Comparison of ENCODE assay signal across 1 cellular context in the genomic region with DNA sequence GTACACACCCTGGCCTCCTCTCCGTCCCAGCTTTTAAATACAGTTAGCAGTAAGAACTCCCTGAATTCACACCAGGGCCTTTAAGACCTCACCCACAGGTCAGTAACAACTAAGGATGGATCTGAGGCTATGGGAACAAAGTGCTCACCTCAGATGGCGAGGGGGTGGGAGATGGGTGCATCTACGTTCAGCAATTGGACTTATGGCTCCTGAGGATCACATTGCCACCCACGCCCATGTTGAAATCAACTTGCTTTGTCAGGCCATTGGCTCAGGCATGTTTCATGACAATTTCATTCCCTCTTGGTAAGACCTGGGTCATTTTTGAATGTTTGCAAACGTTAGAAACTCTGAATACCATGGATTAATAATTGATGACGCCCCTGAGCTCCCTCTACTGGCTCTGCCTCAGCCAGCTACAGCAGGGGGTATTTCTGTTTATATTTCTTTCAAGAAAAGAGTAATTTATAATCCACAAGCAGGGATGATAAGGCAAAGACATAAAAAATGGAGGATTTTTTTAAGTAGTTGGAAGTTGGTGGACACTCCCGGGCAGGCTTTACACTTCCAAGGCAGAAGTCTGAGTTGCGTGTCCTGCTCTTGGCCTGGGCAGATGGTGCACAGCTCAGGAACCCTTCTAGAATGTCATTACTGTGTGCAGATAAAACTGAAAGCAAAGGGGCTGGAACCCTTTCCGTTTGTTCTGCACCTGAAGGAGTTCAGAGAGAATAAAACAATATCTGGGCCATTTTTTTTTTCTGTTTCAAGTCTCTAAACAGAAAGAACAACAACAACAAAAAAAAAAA.
TF ChIP-seq lines count a peak whose summit lies in the region.

No MANE protein-coding gene starts in this region.

TF ChIP-seq in HepG2, 621 proteins besides CTCF, POLR2A, EP300 and RAD21 (continued from another document and continues in another):
- TF ChIP-seq ZKSCAN8 (CRISPR knock-in tag; IDR thresholded peaks at IDR 0.05; ENCODE audit: borderline replicate concordance): peak; percentile 17; the same call in 1 of the 2 replicates
- TF ChIP-seq RBM39 (IDR thresholded peaks at IDR 0.05; ENCODE audit: low read depth, low read length, poor library complexity, severe bottlenecking): no peak
- no peak; the same call in 1 of the 2 replicates for TF ChIP-seq RXRA (CRISPR knock-in tag; IDR thresholded peaks at IDR 0.05)
- TF ChIP-seq, protein P1, sequence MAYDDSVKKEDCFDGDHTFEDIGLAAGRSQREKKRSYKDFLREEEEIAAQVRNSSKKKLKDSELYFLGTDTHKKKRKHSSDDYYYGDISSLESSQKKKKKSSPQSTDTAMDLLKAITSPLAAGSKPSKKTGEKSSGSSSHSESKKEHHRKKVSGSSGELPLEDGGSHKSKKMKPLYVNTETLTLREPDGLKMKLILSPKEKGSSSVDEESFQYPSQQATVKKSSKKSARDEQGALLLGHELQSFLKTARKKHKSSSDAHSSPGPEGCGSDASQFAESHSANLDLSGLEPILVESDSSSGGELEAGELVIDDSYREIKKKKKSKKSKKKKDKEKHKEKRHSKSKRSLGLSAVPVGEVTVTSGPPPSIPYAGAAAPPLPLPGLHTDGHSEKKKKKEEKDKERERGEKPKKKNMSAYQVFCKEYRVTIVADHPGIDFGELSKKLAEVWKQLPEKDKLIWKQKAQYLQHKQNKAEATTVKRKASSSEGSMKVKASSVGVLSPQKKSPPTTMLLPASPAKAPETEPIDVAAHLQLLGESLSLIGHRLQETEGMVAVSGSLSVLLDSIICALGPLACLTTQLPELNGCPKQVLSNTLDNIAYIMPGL (CRISPR knock-in tag; IDR thresholded peaks at IDR 0.05; ENCODE audit: borderline replicate concordance in 1 of 2, low read depth in 1 of 2): peak in 1 of 2 experiments; percentile 48; a peak in 2 of 4 replicates
- peak; percentile 53; the same call in 1 of the 2 replicates for TF ChIP-seq CREB1 (IDR thresholded peaks at IDR 0.05)
- TF ChIP-seq CREB1 (CRISPR knock-in tag; IDR thresholded peaks at IDR 0.05): peak; percentile 59
- TF ChIP-seq, protein P2, sequence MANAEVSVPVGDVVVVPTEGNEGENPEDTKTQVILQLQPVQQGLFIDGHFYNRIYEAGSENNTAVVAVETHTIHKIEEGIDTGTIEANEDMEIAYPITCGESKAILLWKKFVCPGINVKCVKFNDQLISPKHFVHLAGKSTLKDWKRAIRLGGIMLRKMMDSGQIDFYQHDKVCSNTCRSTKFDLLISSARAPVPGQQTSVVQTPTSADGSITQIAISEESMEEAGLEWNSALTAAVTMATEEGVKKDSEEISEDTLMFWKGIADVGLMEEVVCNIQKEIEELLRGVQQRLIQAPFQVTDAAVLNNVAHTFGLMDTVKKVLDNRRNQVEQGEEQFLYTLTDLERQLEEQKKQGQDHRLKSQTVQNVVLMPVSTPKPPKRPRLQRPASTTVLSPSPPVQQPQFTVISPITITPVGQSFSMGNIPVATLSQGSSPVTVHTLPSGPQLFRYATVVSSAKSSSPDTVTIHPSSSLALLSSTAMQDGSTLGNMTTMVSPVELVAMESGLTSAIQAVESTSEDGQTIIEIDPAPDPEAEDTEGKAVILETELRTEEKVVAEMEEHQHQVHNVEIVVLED (CRISPR knock-in tag; IDR thresholded peaks at IDR 0.05; ENCODE audit: borderline replicate concordance): peak; percentile 23; the same call in 1 of the 2 replicates
- TF ChIP-seq ZNF207 (IDR thresholded peaks at IDR 0.05; ENCODE audit: borderline replicate concordance): no peak
- 0 out of 2 replicates have a peak, but pooled peaks have one; percentile 39 for TF ChIP-seq ZNF350 (CRISPR knock-in tag; IDR thresholded peaks at IDR 0.05; ENCODE audit: borderline replicate concordance, low read depth)
- no peak for TF ChIP-seq ZNF766 (CRISPR knock-in tag; IDR thresholded peaks at IDR 0.05; ENCODE audit: borderline replicate concordance)
- TF ChIP-seq JUN (CRISPR knock-in tag; IDR thresholded peaks at IDR 0.05): no peak
- no peak for TF ChIP-seq ZC3H13 (CRISPR knock-in tag; IDR thresholded peaks at IDR 0.05)
- TF ChIP-seq ELF1 (CRISPR knock-in tag; IDR thresholded peaks at IDR 0.05): no peak
- TF ChIP-seq BCL6 (CRISPR knock-in tag; IDR thresholded peaks at IDR 0.05): peak; percentile 17; the same call in 1 of the 2 replicates
- TF ChIP-seq, protein P3, sequence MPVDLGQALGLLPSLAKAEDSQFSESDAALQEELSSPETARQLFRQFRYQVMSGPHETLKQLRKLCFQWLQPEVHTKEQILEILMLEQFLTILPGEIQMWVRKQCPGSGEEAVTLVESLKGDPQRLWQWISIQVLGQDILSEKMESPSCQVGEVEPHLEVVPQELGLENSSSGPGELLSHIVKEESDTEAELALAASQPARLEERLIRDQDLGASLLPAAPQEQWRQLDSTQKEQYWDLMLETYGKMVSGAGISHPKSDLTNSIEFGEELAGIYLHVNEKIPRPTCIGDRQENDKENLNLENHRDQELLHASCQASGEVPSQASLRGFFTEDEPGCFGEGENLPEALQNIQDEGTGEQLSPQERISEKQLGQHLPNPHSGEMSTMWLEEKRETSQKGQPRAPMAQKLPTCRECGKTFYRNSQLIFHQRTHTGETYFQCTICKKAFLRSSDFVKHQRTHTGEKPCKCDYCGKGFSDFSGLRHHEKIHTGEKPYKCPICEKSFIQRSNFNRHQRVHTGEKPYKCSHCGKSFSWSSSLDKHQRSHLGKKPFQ (CRISPR knock-in tag; IDR thresholded peaks at IDR 0.05; ENCODE audit: insufficient replicate concordance): peak; percentile 89
- TF ChIP-seq MIXL1 (CRISPR knock-in tag; IDR thresholded peaks at IDR 0.05): peak; percentile 89; the same call in 1 of the 2 replicates
- TF ChIP-seq, protein P4, sequence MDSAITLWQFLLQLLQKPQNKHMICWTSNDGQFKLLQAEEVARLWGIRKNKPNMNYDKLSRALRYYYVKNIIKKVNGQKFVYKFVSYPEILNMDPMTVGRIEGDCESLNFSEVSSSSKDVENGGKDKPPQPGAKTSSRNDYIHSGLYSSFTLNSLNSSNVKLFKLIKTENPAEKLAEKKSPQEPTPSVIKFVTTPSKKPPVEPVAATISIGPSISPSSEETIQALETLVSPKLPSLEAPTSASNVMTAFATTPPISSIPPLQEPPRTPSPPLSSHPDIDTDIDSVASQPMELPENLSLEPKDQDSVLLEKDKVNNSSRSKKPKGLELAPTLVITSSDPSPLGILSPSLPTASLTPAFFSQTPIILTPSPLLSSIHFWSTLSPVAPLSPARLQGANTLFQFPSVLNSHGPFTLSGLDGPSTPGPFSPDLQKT (CRISPR knock-in tag; IDR thresholded peaks at IDR 0.05; ENCODE audit: borderline replicate concordance): no peak
- 0 out of 2 replicates have a peak, but pooled peaks have one; percentile 65 for TF ChIP-seq DMAP1 (CRISPR knock-in tag; IDR thresholded peaks at IDR 0.05)
- TF ChIP-seq, protein P5, sequence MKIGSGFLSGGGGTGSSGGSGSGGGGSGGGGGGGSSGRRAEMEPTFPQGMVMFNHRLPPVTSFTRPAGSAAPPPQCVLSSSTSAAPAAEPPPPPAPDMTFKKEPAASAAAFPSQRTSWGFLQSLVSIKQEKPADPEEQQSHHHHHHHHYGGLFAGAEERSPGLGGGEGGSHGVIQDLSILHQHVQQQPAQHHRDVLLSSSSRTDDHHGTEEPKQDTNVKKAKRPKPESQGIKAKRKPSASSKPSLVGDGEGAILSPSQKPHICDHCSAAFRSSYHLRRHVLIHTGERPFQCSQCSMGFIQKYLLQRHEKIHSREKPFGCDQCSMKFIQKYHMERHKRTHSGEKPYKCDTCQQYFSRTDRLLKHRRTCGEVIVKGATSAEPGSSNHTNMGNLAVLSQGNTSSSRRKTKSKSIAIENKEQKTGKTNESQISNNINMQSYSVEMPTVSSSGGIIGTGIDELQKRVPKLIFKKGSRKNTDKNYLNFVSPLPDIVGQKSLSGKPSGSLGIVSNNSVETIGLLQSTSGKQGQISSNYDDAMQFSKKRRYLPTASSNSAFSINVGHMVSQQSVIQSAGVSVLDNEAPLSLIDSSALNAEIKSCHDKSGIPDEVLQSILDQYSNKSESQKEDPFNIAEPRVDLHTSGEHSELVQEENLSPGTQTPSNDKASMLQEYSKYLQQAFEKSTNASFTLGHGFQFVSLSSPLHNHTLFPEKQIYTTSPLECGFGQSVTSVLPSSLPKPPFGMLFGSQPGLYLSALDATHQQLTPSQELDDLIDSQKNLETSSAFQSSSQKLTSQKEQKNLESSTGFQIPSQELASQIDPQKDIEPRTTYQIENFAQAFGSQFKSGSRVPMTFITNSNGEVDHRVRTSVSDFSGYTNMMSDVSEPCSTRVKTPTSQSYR (CRISPR knock-in tag; IDR thresholded peaks at IDR 0.05; ENCODE audit: borderline replicate concordance): no peak
- TF ChIP-seq, protein P6, sequence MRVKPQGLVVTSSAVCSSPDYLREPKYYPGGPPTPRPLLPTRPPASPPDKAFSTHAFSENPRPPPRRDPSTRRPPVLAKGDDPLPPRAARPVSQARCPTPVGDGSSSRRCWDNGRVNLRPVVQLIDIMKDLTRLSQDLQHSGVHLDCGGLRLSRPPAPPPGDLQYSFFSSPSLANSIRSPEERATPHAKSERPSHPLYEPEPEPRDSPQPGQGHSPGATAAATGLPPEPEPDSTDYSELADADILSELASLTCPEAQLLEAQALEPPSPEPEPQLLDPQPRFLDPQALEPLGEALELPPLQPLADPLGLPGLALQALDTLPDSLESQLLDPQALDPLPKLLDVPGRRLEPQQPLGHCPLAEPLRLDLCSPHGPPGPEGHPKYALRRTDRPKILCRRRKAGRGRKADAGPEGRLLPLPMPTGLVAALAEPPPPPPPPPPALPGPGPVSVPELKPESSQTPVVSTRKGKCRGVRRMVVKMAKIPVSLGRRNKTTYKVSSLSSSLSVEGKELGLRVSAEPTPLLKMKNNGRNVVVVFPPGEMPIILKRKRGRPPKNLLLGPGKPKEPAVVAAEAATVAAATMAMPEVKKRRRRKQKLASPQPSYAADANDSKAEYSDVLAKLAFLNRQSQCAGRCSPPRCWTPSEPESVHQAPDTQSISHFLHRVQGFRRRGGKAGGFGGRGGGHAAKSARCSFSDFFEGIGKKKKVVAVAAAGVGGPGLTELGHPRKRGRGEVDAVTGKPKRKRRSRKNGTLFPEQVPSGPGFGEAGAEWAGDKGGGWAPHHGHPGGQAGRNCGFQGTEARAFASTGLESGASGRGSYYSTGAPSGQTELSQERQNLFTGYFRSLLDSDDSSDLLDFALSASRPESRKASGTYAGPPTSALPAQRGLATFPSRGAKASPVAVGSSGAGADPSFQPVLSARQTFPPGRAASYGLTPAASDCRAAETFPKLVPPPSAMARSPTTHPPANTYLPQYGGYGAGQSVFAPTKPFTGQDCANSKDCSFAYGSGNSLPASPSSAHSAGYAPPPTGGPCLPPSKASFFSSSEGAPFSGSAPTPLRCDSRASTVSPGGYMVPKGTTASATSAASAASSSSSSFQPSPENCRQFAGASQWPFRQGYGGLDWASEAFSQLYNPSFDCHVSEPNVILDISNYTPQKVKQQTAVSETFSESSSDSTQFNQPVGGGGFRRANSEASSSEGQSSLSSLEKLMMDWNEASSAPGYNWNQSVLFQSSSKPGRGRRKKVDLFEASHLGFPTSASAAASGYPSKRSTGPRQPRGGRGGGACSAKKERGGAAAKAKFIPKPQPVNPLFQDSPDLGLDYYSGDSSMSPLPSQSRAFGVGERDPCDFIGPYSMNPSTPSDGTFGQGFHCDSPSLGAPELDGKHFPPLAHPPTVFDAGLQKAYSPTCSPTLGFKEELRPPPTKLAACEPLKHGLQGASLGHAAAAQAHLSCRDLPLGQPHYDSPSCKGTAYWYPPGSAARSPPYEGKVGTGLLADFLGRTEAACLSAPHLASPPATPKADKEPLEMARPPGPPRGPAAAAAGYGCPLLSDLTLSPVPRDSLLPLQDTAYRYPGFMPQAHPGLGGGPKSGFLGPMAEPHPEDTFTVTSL (CRISPR knock-in tag; IDR thresholded peaks at IDR 0.05; ENCODE audit: borderline replicate concordance): peak; percentile 37; the same call in 1 of the 2 replicates
- TF ChIP-seq NFKB2 (CRISPR knock-in tag; IDR thresholded peaks at IDR 0.05; ENCODE audit: borderline replicate concordance): no peak
- TF ChIP-seq ISL2 (CRISPR knock-in tag; IDR thresholded peaks at IDR 0.05): no peak
- peak; percentile 30; the same call in 1 of the 2 replicates for TF ChIP-seq THAP11 (CRISPR knock-in tag; IDR thresholded peaks at IDR 0.05)
- TF ChIP-seq SOX6 (IDR thresholded peaks at IDR 0.05): no peak
- peak; percentile 54; the same call in 1 of the 2 replicates for TF ChIP-seq SOX6 (CRISPR knock-in tag; IDR thresholded peaks at IDR 0.05)
- TF ChIP-seq, protein P7, sequence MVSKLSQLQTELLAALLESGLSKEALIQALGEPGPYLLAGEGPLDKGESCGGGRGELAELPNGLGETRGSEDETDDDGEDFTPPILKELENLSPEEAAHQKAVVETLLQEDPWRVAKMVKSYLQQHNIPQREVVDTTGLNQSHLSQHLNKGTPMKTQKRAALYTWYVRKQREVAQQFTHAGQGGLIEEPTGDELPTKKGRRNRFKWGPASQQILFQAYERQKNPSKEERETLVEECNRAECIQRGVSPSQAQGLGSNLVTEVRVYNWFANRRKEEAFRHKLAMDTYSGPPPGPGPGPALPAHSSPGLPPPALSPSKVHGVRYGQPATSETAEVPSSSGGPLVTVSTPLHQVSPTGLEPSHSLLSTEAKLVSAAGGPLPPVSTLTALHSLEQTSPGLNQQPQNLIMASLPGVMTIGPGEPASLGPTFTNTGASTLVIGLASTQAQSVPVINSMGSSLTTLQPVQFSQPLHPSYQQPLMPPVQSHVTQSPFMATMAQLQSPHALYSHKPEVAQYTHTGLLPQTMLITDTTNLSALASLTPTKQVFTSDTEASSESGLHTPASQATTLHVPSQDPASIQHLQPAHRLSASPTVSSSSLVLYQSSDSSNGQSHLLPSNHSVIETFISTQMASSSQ (IDR thresholded peaks at IDR 0.05; ENCODE audit: low read depth): peak; percentile 97
- TF ChIP-seq, protein P7 (CRISPR knock-in tag; IDR thresholded peaks at IDR 0.05; ENCODE audit: borderline replicate concordance): peak; percentile 95
- TF ChIP-seq ZNF644 (CRISPR knock-in tag; IDR thresholded peaks at IDR 0.05; ENCODE audit: low read depth): no peak
- peak; percentile 48 for TF ChIP-seq FOXA3 (CRISPR knock-in tag; IDR thresholded peaks at IDR 0.05)
- TF ChIP-seq, protein P8, sequence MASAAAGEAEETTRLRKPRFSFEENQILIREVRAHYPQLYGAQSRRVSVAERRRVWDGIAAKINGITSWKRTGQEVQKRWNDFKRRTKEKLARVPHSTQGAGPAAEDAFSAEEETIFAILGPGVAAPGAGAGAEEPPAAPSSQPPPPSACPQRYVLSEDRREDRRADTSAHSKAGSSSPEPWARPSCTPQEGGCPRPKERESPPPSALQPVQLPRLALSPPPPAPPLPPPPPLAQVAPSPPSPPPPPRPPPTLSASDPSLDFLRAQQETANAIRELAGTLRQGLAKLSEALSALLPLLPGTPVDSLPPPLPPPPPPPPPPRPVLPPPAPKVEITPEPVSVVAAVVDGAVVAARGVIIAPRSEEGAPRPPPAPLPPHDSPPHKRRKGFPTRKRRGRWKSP (CRISPR knock-in tag; IDR thresholded peaks at IDR 0.05): 0 out of 2 replicates have a peak, but pooled peaks have one; percentile 28
